In genomic region chr6:141753180-141753579, GRCh38 we compare ENCODE assay signal across 36 cellular contexts.
"Had no signal": no experiment of that assay in that cellular context is flagged by ENCODE, and none has a peak within 500 bp of the region (broad histone marks: within the 10 kb centered on the region; RNA-seq: fewer than 3 reads in every experiment).

No MANE protein-coding gene starts in this region.

- H3K4me1 Mint-ChIP-seq: activated naive CD4-positive, alpha-beta T cell treated with anti-CD3 and anti-CD28 coated beads, Interleukin-2, amount 10 ng/mL, durations not matched to agents 7 days and 5 days had no signal

- H3K27me3 ChIP-seq: brain microvascular endothelial cell, Peyer's patch had no signal

- H3K9me3 ChIP-seq: Peyer's patch had no signal

- H3K36me3 Mint-ChIP-seq: activated naive CD4-positive, alpha-beta T cell treated with anti-CD3 and anti-CD28 coated beads, Interleukin-2, amount 10 ng/mL, durations not matched to agents 7 days and 5 days; activated naive CD8-positive, alpha-beta T cell; T-cell had no signal

- ATAC-seq: activated CD8-positive, alpha-beta memory T cell treated with anti-CD3 and anti-CD28 coated beads, Interleukin-2, amount 10 ng/mL, durations not matched to agents 7 days and 5 days; activated naive CD8-positive, alpha-beta T cell treated with anti-CD3 and anti-CD28 coated beads, Interleukin-2, amount 50 U/mL, for 24 hours; PC-3; SK-N-SH treated with all-trans-retinoic acid at 6 μM for 48 hours; T-cell had no signal

- H3K4me3 Mint-ChIP-seq: activated CD4-positive, alpha-beta memory T cell treated with anti-CD3 and anti-CD28 coated beads, Interleukin-2, amount 10 ng/mL, durations not matched to agents 7 days and 5 days; activated CD8-positive, alpha-beta memory T cell treated with anti-CD3 and anti-CD28 coated beads, Interleukin-2, amount 10 ng/mL, durations not matched to agents 7 days and 5 days; activated naive CD4-positive, alpha-beta T cell treated with anti-CD3 and anti-CD28 coated beads, Interleukin-2, amount 10 ng/mL, durations not matched to agents 7 days and 5 days; activated naive CD8-positive, alpha-beta T cell; activated naive CD8-positive, alpha-beta T cell treated with anti-CD3 and anti-CD28 coated beads, Interleukin-2, amount 50 U/mL, for 24 hours; T-cell had no signal

- H3K27ac ChIP-seq: brain microvascular endothelial cell, Peyer's patch, WERI-Rb-1 had no signal

- H3K27me3 Mint-ChIP-seq: activated CD4-positive, alpha-beta memory T cell treated with anti-CD3 and anti-CD28 coated beads, Interleukin-2, amount 10 ng/mL, durations not matched to agents 7 days and 5 days; activated CD8-positive, alpha-beta memory T cell treated with anti-CD3 and anti-CD28 coated beads, Interleukin-2, amount 10 ng/mL, durations not matched to agents 7 days and 5 days; activated naive CD4-positive, alpha-beta T cell treated with anti-CD3 and anti-CD28 coated beads, Interleukin-2, amount 10 ng/mL, durations not matched to agents 7 days and 5 days; activated naive CD8-positive, alpha-beta T cell; activated naive CD8-positive, alpha-beta T cell treated with anti-CD3 and anti-CD28 coated beads, Interleukin-2, amount 50 U/mL, for 24 hours; T-cell had no signal

- DNase-seq: activated CD4-positive, alpha-beta memory T cell treated with anti-CD3 and anti-CD28 coated beads, Interleukin-2, amount 10 ng/mL, durations not matched to agents 7 days and 5 days; activated CD4-positive, alpha-beta T cell treated with anti-CD3 and anti-CD28 coated beads for 1 hour; activated CD4-positive, alpha-beta T cell treated with anti-CD3 and anti-CD28 coated beads for 48 hours; activated CD4-positive, CD25-positive, alpha-beta regulatory T cell; activated CD8-positive, alpha-beta memory T cell treated with anti-CD3 and anti-CD28 coated beads for 24 hours; activated CD8-positive, alpha-beta memory T cell treated with anti-CD3 and anti-CD28 coated beads, Interleukin-2, amount 10 ng/mL, durations not matched to agents 7 days and 5 days; activated CD8-positive, alpha-beta memory T cell treated with anti-CD3 and anti-CD28 coated beads, Interleukin-2, amount 50 U/mL, for 48 hours; activated gamma-delta T cell; activated naive CD4-positive, alpha-beta T cell treated with anti-CD3 and anti-CD28 coated beads, Interleukin-2, amount 10 ng/mL, durations not matched to agents 7 days and 5 days; activated naive CD8-positive, alpha-beta T cell treated with anti-CD3 and anti-CD28 coated beads, Interleukin-2, amount 50 U/mL, for 24 hours; amniotic stem cell; aorta; brain microvascular endothelial cell; central memory CD4-positive, alpha-beta T cell; KBM-7; NCI-H1092 treated with DMSO at 0.1 percent for 48 hours; NCI-H1417; NCI-H146; NCI-H187; NCI-H2029 treated with DMSO at 0.1 percent for 48 hours; NCI-H2107; NCI-H2171; NCI-H446; NCI-H510A treated with DMSO at 0.1 percent for 48 hours; NCI-H69; NCI-H82; PC-3; Peyer's patch; SHP77 treated with DMSO at 0.1 percent for 48 hours; T-cell; T-helper 2 cell; T-helper 9 cell; WERI-Rb-1 had no signal

- H3K27ac Mint-ChIP-seq: activated CD4-positive, alpha-beta memory T cell treated with anti-CD3 and anti-CD28 coated beads, Interleukin-2, amount 10 ng/mL, durations not matched to agents 7 days and 5 days; activated CD8-positive, alpha-beta memory T cell treated with anti-CD3 and anti-CD28 coated beads, Interleukin-2, amount 10 ng/mL, durations not matched to agents 7 days and 5 days; activated T-helper 2 cell treated with anti-CD3 and anti-CD28 coated beads, Interferon-gamma antibody, Interleukin-2, Interleukin-4, amounts not matched to agents 10 μg/mL and 5 μg/mL and 100 μg/mL, durations not matched to agents 14 hours and 24 hours and 36 hours; T-cell had no signal

- H3K4me1 ChIP-seq: Peyer's patch had no signal

- H3K9me3 Mint-ChIP-seq: activated CD4-positive, alpha-beta memory T cell treated with anti-CD3 and anti-CD28 coated beads, Interleukin-2, amount 10 ng/mL, durations not matched to agents 7 days and 5 days; activated naive CD4-positive, alpha-beta T cell treated with anti-CD3 and anti-CD28 coated beads, Interleukin-2, amount 10 ng/mL, durations not matched to agents 7 days and 5 days; activated naive CD8-positive, alpha-beta T cell treated with anti-CD3 and anti-CD28 coated beads, Interleukin-2, amount 50 U/mL, for 24 hours; activated T-helper 2 cell treated with anti-CD3 and anti-CD28 coated beads, Interferon-gamma antibody, Interleukin-2, Interleukin-4, amounts not matched to agents 10 μg/mL and 5 μg/mL and 100 μg/mL, durations not matched to agents 14 hours and 24 hours and 36 hours; T-cell had no signal

- H3K36me3 ChIP-seq: brain microvascular endothelial cell, Peyer's patch, WERI-Rb-1 had no signal

- H3K4me3 ChIP-seq: Peyer's patch had no signal
